ENCODE assay signal across 18 cellular contexts in genomic region chr4:150130953-150131352, GRCh38. TPM values are rescaled to one million over a fixed set of nuclear protein-coding genes. Genes with fewer than 3 reads are reported as not detected.
A peak's percentile ranks its signal among the peaks of the same experiment; 100 is the strongest.
DNase-seq lines count a peak whose midpoint lies in the region; ATAC-seq and TF ChIP-seq lines count a peak whose summit lies in the region.
"Had no signal": no experiment of that assay in that cellular context is flagged by ENCODE, and none has a peak within 500 bp of the region (broad histone marks: within the 10 kb centered on the region; RNA-seq: fewer than 3 reads in every experiment).

No MANE protein-coding gene starts in this region.

- H3K9me3 Mint-ChIP-seq in HFFc6: no peaks in the 10 kb centered on the region

- TF ChIP-seq CTCF in HFFc6 (IDR thresholded peaks at IDR 0.05) (no peak), fibroblast of pulmonary artery (IDR thresholded peaks at IDR 0.05; ENCODE audit: low read length, missing control alignments) (no peak), transverse colon (IDR thresholded peaks at IDR 0.05) (no peak)

- peak; percentile 60 for DNase-seq in HFFc6
- DNase-seq in fibroblast of pulmonary artery (ENCODE audit: low read depth): peak; percentile 60
- DNase-seq in transverse colon: no peak
- DNase-seq in RKO (ENCODE audit: low spot score): no peak
- DNase-seq: activated CD8-positive, alpha-beta memory T cell treated with anti-CD3 and anti-CD28 coated beads, Interleukin-2, amount 10 ng/mL, durations not matched to agents 7 days and 5 days; GDM1; Kasumi-1; left ventricle myocardium superior; NCI-H1105 treated with DMSO at 0.1 percent for 48 hours; NCI-H774; PC-9 had no signal

- H3K4me1 ChIP-seq in skeletal muscle satellite cell (ENCODE audit: control insufficient read depth, insufficient read depth, low read length): peaks cover 63% of the 10 kb centered on the region
- peaks cover 0 to 13% (median 3%) of the 10 kb centered on the region in 4 donors for H3K4me1 ChIP-seq in transverse colon
- H3K4me1 ChIP-seq: vagina had no signal

- no peak overlapping the region for H3K4me2 ChIP-seq in skeletal muscle satellite cell (ENCODE audit: low read length)
- H3K4me2 ChIP-seq: PC-9 had no signal

- peak overlapping the region; percentile 73 for H3K27ac Mint-ChIP-seq in HFFc6
- H3K27ac Mint-ChIP-seq: activated CD8-positive, alpha-beta memory T cell treated with anti-CD3 and anti-CD28 coated beads, Interleukin-2, amount 10 ng/mL, durations not matched to agents 7 days and 5 days had no signal

- in situ Hi-C loops in transverse colon (cut with MboI; ENCODE audit: low pct_ligation_motif_present in 1 of 4, low pct_unique_long_range_greater_than_20kb in 1 of 4, low sequenced_read_pairs in 3 of 4): no loop called here

- peak overlapping the region; percentile 25 for H3K9ac ChIP-seq in skeletal muscle satellite cell (ENCODE audit: low read depth, low read length)

- H3K27me3 Mint-ChIP-seq in HFFc6 (ENCODE audit: insufficient read depth): peaks cover 11% of the 10 kb centered on the region

- peaks cover 61% of the 10 kb centered on the region for H3K36me3 Mint-ChIP-seq in HFFc6 (ENCODE audit: low read depth)
- H3K36me3 Mint-ChIP-seq: activated CD8-positive, alpha-beta memory T cell treated with anti-CD3 and anti-CD28 coated beads, Interleukin-2, amount 10 ng/mL, durations not matched to agents 7 days and 5 days had no signal

- no peaks in the 10 kb centered on the region for H3K9me3 ChIP-seq in skeletal muscle satellite cell (replicated peaks; ENCODE audit: low read length)
- no peaks in the 10 kb centered on the region for H3K9me3 ChIP-seq in transverse colon
- H3K9me3 ChIP-seq: vagina had no signal

- no peak for TF ChIP-seq POLR2A in transverse colon (IDR thresholded peaks at IDR 0.05)

- no peak overlapping the region for H3K27ac ChIP-seq in transverse colon
- H3K27ac ChIP-seq: PC-9, vagina had no signal

- no peak for TF ChIP-seq EP300 in transverse colon (IDR thresholded peaks at IDR 0.05; ENCODE audit: low read depth)

- no peak overlapping the region for H3K4me3 ChIP-seq in fibroblast of pulmonary artery (replicated peaks; ENCODE audit: low read depth, low read length)
- H3K4me3 ChIP-seq in skeletal muscle satellite cell (ENCODE audit: low read length): no peak overlapping the region
- no peak overlapping the region for H3K4me3 ChIP-seq in transverse colon
- H3K4me3 ChIP-seq: GM12878, PC-9, vagina had no signal

- H3K4me1 Mint-ChIP-seq in HFFc6 (ENCODE audit: low read depth): peaks cover 95% of the 10 kb centered on the region
- H3K4me1 Mint-ChIP-seq: activated CD8-positive, alpha-beta memory T cell treated with anti-CD3 and anti-CD28 coated beads, Interleukin-2, amount 10 ng/mL, durations not matched to agents 7 days and 5 days had no signal

- intact Hi-C loops in transverse colon (cut with DNase I; ENCODE audit: low total_unique reads): no loop called here

- H3K4me3 Mint-ChIP-seq in HFFc6: peak overlapping the region; percentile 22; the same call in 1 of the 2 replicates
- H3K4me3 Mint-ChIP-seq: activated CD8-positive, alpha-beta memory T cell treated with anti-CD3 and anti-CD28 coated beads, Interleukin-2, amount 10 ng/mL, durations not matched to agents 7 days and 5 days had no signal

- H3K27me3 ChIP-seq in skeletal muscle satellite cell (ENCODE audit: control insufficient read depth, insufficient read depth, low read length) (no peaks in the 10 kb centered on the region), transverse colon (no peaks in the 10 kb centered on the region)
- H3K27me3 ChIP-seq: vagina had no signal

- ATAC-seq in SK-N-SH treated with all-trans-retinoic acid at 6 μM for 48 hours (peak; percentile 74), HG03378 (IDR thresholded peaks at IDR 0.05; ENCODE audit: unreplicated experiment) (no peak)
- ATAC-seq: activated CD4-positive, CD25-positive, alpha-beta regulatory T cell treated with anti-CD3 and anti-CD28 coated beads, Interleukin-2, amount 50 U/mL, for 24 hours; activated CD8-positive, alpha-beta memory T cell treated with anti-CD3 and anti-CD28 coated beads, Interleukin-2, amount 10 ng/mL, durations not matched to agents 7 days and 5 days; GM12878; left ventricle myocardium superior; right cardiac atrium had no signal

- 59% methylated on average over 2 of the region's 2 CpGs; no CpG with 5 or more reads in 1 of the 2 donors for WGBS in transverse colon (ENCODE audit: low coverage in 1 of 2), 2 donors

- H3K36me3 ChIP-seq in skeletal muscle satellite cell (ENCODE audit: insufficient read depth, low read length) (no peaks in the 10 kb centered on the region), transverse colon (no peaks in the 10 kb centered on the region)
- H3K36me3 ChIP-seq: vagina had no signal

TF ChIP-seq in SK-N-SH treated with all-trans-retinoic acid at 6 μM for 48 hours, 23 proteins besides CTCF, POLR2A, EP300 and RAD21:
- TF ChIP-seq ZNF70 (CRISPR knock-in tag; IDR thresholded peaks at IDR 0.05): no peak
- TF ChIP-seq PPARA (CRISPR knock-in tag; IDR thresholded peaks at IDR 0.05; ENCODE audit: borderline replicate concordance): no peak
- TF ChIP-seq TSHZ2 (CRISPR knock-in tag; IDR thresholded peaks at IDR 0.05): no peak

RNA-seq across cellular contexts. Expression of gene DCLK2, which starts 52.7 kb away (rescaled TPM):
- 10 to 100 TPM; 36.7 to 53.7 (median 38.4) TPM for total RNA-seq in HFFc6 (2021; fragmentation: NEBNext Ultra II Directional; extraction: Animal tissue kit (Norgen Biotek cat#: 25700))
- 3.5 and 5.3 TPM in 2 replicates for total RNA-seq in skeletal muscle satellite cell (2012; rRNA removed)
- 10 to 100 TPM in 2 of 4 donors, 1 to 10 TPM in 2; 3.3 to 19.5 (median 7.5) TPM for total RNA-seq in transverse colon
- total RNA-seq: GM12878 had no signal

Comparison
In these comparisons a context has a peak if more than half of its experiments do, and no peak if none do; other contexts are left out.
1. DNase-seq: peak in HFFc6 (single experiment) and fibroblast of pulmonary artery (single experiment); none in transverse colon (single experiment) and RKO (single experiment).